In the genomic region with DNA sequence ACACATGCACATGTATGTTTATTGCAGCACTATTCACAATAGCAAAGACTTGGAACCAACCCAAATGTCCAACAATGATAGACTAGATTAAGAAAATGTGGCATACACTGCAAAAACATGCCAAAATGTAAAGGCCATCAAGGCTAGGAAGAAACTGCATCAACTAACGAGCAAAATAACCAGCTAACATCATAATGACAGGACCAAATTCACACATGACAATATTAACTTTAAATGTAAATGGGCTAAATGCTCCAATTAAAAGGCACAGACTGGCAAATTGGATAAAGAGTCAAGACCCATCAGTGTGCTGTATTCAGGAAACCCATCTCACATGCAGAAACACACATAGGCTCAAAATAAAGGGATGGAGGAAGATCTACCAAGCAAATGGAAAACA, we compare ENCODE assay signal across 4 cellular contexts. TPM values are rescaled to one million over a fixed set of nuclear protein-coding genes. Genes with fewer than 3 reads are reported as not detected.
"Had no signal": no experiment of that assay in that cellular context is flagged by ENCODE, and none has a peak within 500 bp of the region (broad histone marks: within the 10 kb centered on the region; RNA-seq: fewer than 3 reads in every experiment).

No MANE protein-coding gene starts in this region.

RNA-seq across cellular contexts. Expression of a gene that starts 33.9 kb away (rescaled TPM):
- total RNA-seq: LHCN-M2, M059J, MCF 10A, NCI-H460 had no signal
